ENCODE assay signal across 25 cellular contexts in the genomic region with DNA sequence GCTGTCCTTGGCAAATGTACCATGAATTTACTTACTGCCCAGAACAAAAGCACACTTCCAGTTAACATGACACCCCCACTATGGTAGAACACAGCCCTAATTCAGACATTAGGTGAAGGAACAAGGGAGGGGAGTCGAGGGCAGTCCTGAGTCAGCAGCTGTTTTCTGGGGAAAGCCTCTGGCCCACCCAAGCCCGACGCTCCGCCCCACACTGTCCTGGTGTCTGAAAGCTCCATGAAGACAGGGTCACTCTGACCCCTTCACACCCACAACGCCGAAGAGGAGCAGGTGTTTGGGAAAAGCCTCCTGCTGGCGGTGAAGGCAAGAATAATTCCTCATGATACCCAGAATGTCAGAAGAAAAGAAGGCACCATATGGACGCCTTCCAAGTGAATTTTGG.
A peak's percentile ranks its signal among the peaks of the same experiment; 100 is the strongest.
DNase-seq lines count a peak whose midpoint lies in the region; ATAC-seq and TF ChIP-seq lines count a peak whose summit lies in the region.
"Had no signal": no experiment of that assay in that cellular context is flagged by ENCODE, and none has a peak within 500 bp of the region (broad histone marks: within the 10 kb centered on the region; RNA-seq: fewer than 3 reads in every experiment).

No MANE protein-coding gene starts in this region.

- TF ChIP-seq POLR2A in gastroesophageal sphincter (IDR thresholded peaks at IDR 0.05), result no peak

- CTCF ChIA-PET in A673 (lab: Charles Lee), result no interaction called here
- CTCF ChIA-PET in activated CD4-positive, alpha-beta T cell treated with anti-CD3 and anti-CD28 coated beads, Interleukin-2, amount 10 ng/mL, durations not matched to agents 7 days and 5 days (lab: Charles Lee), result no interaction called here

- POLR2A ChIA-PET in A673 (lab: Charles Lee; ENCODE audit: low non-redundant PET), result no interaction called here
- POLR2A ChIA-PET in activated CD4-positive, alpha-beta T cell treated with anti-CD3 and anti-CD28 coated beads, Interleukin-2, amount 10 ng/mL, durations not matched to agents 7 days and 5 days (lab: Charles Lee), result no interaction called here

- H3K9me2 ChIP-seq in DOHH2 (replicated peaks; ENCODE audit: control insufficient read depth, low read length), result no peaks in the 10 kb centered on the region
- H3K9me2 ChIP-seq: SK-N-SH had no signal

- H3K4me1 ChIP-seq in DOHH2 (ENCODE audit: control insufficient read depth, low read length) (peaks cover 93% of the 10 kb centered on the region), SJCRH30 (peaks cover 18% of the 10 kb centered on the region), gastroesophageal sphincter (peaks cover 0 to 83% (median 19%) of the 10 kb centered on the region in 3 donors), psoas muscle (peaks cover 32% of the 10 kb centered on the region), A673 (ENCODE audit: insufficient read depth, low read length, poor library complexity, severe bottlenecking) (no peaks in the 10 kb centered on the region)

- no peaks in the 10 kb centered on the region for H3K4me1 Mint-ChIP-seq in CD14-positive monocyte
- H3K4me1 Mint-ChIP-seq in activated CD4-positive, alpha-beta T cell treated with anti-CD3 and anti-CD28 coated beads, Interleukin-2, amount 10 ng/mL, durations not matched to agents 7 days and 5 days, result peaks cover 8% of the 10 kb centered on the region

- ATAC-seq in gastroesophageal sphincter, result no peak
- ATAC-seq in psoas muscle, result no peak
- ATAC-seq: sciatic nerve had no signal

- no peak for TF ChIP-seq EP300 in gastroesophageal sphincter (IDR thresholded peaks at IDR 0.05)

- no peaks in the 10 kb centered on the region for H4K20me1 ChIP-seq in DOHH2 (ENCODE audit: control insufficient read depth, insufficient read depth, low read depth, low read length)

- H3K27ac ChIP-seq in DOHH2 (ENCODE audit: low read depth, low read length), result peak overlapping the region; percentile 13
- no peak overlapping the region for H3K27ac ChIP-seq in SJCRH30
- peak overlapping the region in 3 of 4 donors; percentile 10 to 55 (median 14) for H3K27ac ChIP-seq in gastroesophageal sphincter
- peak overlapping the region; percentile 14 for H3K27ac ChIP-seq in psoas muscle
- H3K27ac ChIP-seq in A673 (ENCODE audit: low read depth, low read length, poor library complexity, severe bottlenecking), result no peak overlapping the region
- H3K27ac ChIP-seq: epithelial cell of prostate, parathyroid adenoma had no signal

- no peak for TF ChIP-seq CTCF in DOHH2 (IDR thresholded peaks at IDR 0.05; ENCODE audit: low read depth, low read length, poor library complexity, severe bottlenecking)
- no peak for TF ChIP-seq CTCF in gastroesophageal sphincter (IDR thresholded peaks at IDR 0.05)
- no peak for TF ChIP-seq CTCF in psoas muscle (IDR thresholded peaks at IDR 0.05)
- TF ChIP-seq CTCF in A673 (conservative IDR thresholded peaks at IDR 0.05; ENCODE audit: low read depth, low read length), result no peak
- TF ChIP-seq CTCF in CD14-positive monocyte (IDR thresholded peaks at IDR 0.05), result no peak

- 50 to 59% methylated on average over 1 to 4 of the region's 8 CpGs for WGBS in gastroesophageal sphincter (ENCODE audit: low coverage in 1 of 2), 2 donors
- 41 to 67% (median 45%) methylated on average over 8 of the region's 8 CpGs for WGBS in psoas muscle, 3 donors

- no peak overlapping the region for H3K4me2 ChIP-seq in DOHH2 (ENCODE audit: low read length)
- H3K4me2 ChIP-seq: SK-N-SH had no signal

- intact Hi-C loops in psoas muscle (cut with DNase I), result no loop called here
- intact Hi-C loops in A673 (cut with micrococcal nuclease; ENCODE audit: unreplicated experiment), result loop anchor here (10.0 kb wide), 2 partner anchors 168 to 298 kb away; partner anchors contain the start of gene DIP2C
- intact Hi-C loops in CD14-positive monocyte (cut with micrococcal nuclease), result loop anchor here in 1 of 2 donors (5.0 kb wide), 1 partner anchor 295 kb away; no protein-coding TSS in a partner anchor

- no peak overlapping the region for H3K27ac Mint-ChIP-seq in CD14-positive monocyte
- H3K27ac Mint-ChIP-seq in activated CD4-positive, alpha-beta T cell treated with anti-CD3 and anti-CD28 coated beads, Interleukin-2, amount 10 ng/mL, durations not matched to agents 7 days and 5 days, result no peak overlapping the region
- H3K27ac Mint-ChIP-seq: activated naive CD8-positive, alpha-beta T cell treated with anti-CD3 and anti-CD28 coated beads, Interleukin-2, amount 10 ng/mL, durations not matched to agents 7 days and 5 days had no signal

- H3K9me3 ChIP-seq in DOHH2 (ENCODE audit: control insufficient read depth, insufficient read depth, low read length), result no peaks in the 10 kb centered on the region
- no peaks in the 10 kb centered on the region for H3K9me3 ChIP-seq in SJCRH30 (replicated peaks)
- H3K9me3 ChIP-seq in gastroesophageal sphincter, result no peaks in the 10 kb centered on the region
- no peaks in the 10 kb centered on the region for H3K9me3 ChIP-seq in psoas muscle
- H3K9me3 ChIP-seq in A673 (ENCODE audit: low read depth, low read length, poor library complexity, severe bottlenecking), result no peaks in the 10 kb centered on the region
- H3K9me3 ChIP-seq: SK-N-SH had no signal

- no peaks in the 10 kb centered on the region for H3K36me3 Mint-ChIP-seq in CD14-positive monocyte
- H3K36me3 Mint-ChIP-seq in activated CD4-positive, alpha-beta T cell treated with anti-CD3 and anti-CD28 coated beads, Interleukin-2, amount 10 ng/mL, durations not matched to agents 7 days and 5 days (ENCODE audit: low read depth), result no peaks in the 10 kb centered on the region
- H3K36me3 Mint-ChIP-seq: activated naive CD8-positive, alpha-beta T cell treated with anti-CD3 and anti-CD28 coated beads, Interleukin-2, amount 10 ng/mL, durations not matched to agents 7 days and 5 days had no signal

- DNase-seq in SJCRH30 (peak; percentile 53 to 71), psoas muscle (no peak), A673 (ENCODE audit: low spot score) (no peak), CD14-positive monocyte (ENCODE audit: low spot score) (no peak)
- DNase-seq in activated CD4-positive, alpha-beta T cell treated with anti-CD3 and anti-CD28 coated beads, Interleukin-2, amount 10 ng/mL, durations not matched to agents 7 days and 5 days, result no peak
- DNase-seq: ACHN; activated CD4-positive, alpha-beta T cell treated with anti-CD3 and anti-CD28 coated beads for 48 hours; activated naive CD8-positive, alpha-beta T cell treated with anti-CD3 and anti-CD28 coated beads, Interleukin-2, amount 10 ng/mL, durations not matched to agents 7 days and 5 days; activated T-cell treated with anti-CD3 and anti-CD28 coated beads, Interleukin-2, amount 50 U/mL, for 1 hour; DMS79; GF-D8; H9; NCI-H1092 treated with DMSO at 0.1 percent for 48 hours; NCI-H1930; NCI-H345; NCI-H82; OCI-M1; stimulated activated CD4-positive, alpha-beta T cell treated with anti-CD3 and anti-CD28 coated beads, Interleukin-15, amount 100 ng/mL, for 24 hours; stimulated activated naive CD4-positive, alpha-beta T cell had no signal

- no peak overlapping the region for H3K4me3 Mint-ChIP-seq in CD14-positive monocyte
- no peak overlapping the region for H3K4me3 Mint-ChIP-seq in activated CD4-positive, alpha-beta T cell treated with anti-CD3 and anti-CD28 coated beads, Interleukin-2, amount 10 ng/mL, durations not matched to agents 7 days and 5 days
- H3K4me3 Mint-ChIP-seq: activated naive CD8-positive, alpha-beta T cell treated with anti-CD3 and anti-CD28 coated beads, Interleukin-2, amount 10 ng/mL, durations not matched to agents 7 days and 5 days; H9 had no signal

- H3K27me3 ChIP-seq in DOHH2 (ENCODE audit: control insufficient read depth, low read length) (no peaks in the 10 kb centered on the region), SJCRH30 (no peaks in the 10 kb centered on the region), gastroesophageal sphincter (no peaks in the 10 kb centered on the region), psoas muscle (ENCODE audit: insufficient read depth in 3 of 3, low read length in 2 of 3) (no peaks in the 10 kb centered on the region), A673 (replicated peaks; ENCODE audit: insufficient read depth, low read depth, low read length, poor library complexity) (no peaks in the 10 kb centered on the region)

- H3K4me3 ChIP-seq in DOHH2 (ENCODE audit: low read length), result no peak overlapping the region
- no peak overlapping the region for H3K4me3 ChIP-seq in SJCRH30
- H3K4me3 ChIP-seq in gastroesophageal sphincter, result no peak overlapping the region
- no peak overlapping the region for H3K4me3 ChIP-seq in psoas muscle
- no peak overlapping the region for H3K4me3 ChIP-seq in A673 (ENCODE audit: low read depth, low read length, poor library complexity, severe bottlenecking)

- peaks cover 55% of the 10 kb centered on the region for H3F3A ChIP-seq in DOHH2 (ENCODE audit: control insufficient read depth, insufficient read depth)

- peaks cover 6 to 14% (median 10%) of the 10 kb centered on the region in 3 donors for H3K27me3 Mint-ChIP-seq in CD14-positive monocyte (ENCODE audit: low read depth in 3 of 3)
- peaks cover 5% of the 10 kb centered on the region for H3K27me3 Mint-ChIP-seq in activated CD4-positive, alpha-beta T cell treated with anti-CD3 and anti-CD28 coated beads, Interleukin-2, amount 10 ng/mL, durations not matched to agents 7 days and 5 days

- H3K9me3 Mint-ChIP-seq in CD14-positive monocyte, result peaks cover 0 to 3% (median 0%) of the 10 kb centered on the region in 7 donors
- H3K9me3 Mint-ChIP-seq in activated CD4-positive, alpha-beta T cell treated with anti-CD3 and anti-CD28 coated beads, Interleukin-2, amount 10 ng/mL, durations not matched to agents 7 days and 5 days, result peaks cover 4% of the 10 kb centered on the region
- H3K9me3 Mint-ChIP-seq: activated naive CD8-positive, alpha-beta T cell treated with anti-CD3 and anti-CD28 coated beads, Interleukin-2, amount 10 ng/mL, durations not matched to agents 7 days and 5 days had no signal

- peaks cover 13% of the 10 kb centered on the region for H3K36me3 ChIP-seq in DOHH2 (ENCODE audit: control insufficient read depth, low read length)
- H3K36me3 ChIP-seq in SJCRH30, result no peaks in the 10 kb centered on the region
- peaks cover 0 to 8% of the 10 kb centered on the region in 2 donors for H3K36me3 ChIP-seq in gastroesophageal sphincter
- no peaks in the 10 kb centered on the region for H3K36me3 ChIP-seq in psoas muscle (ENCODE audit: insufficient read depth in 1 of 2, low read depth in 1 of 2)
- H3K36me3 ChIP-seq in A673 (ENCODE audit: insufficient read depth, low read length, poor library complexity, severe bottlenecking), result no peaks in the 10 kb centered on the region

- peaks cover 24% of the 10 kb centered on the region for H3K79me2 ChIP-seq in DOHH2 (ENCODE audit: control insufficient read depth, low read length)

- BruUV-seq in A673 (replicated peaks; lab: Mats Ljungman, UMichigan), result no TSS peak

Comparison
In these comparisons a context has a peak if more than half of its experiments do, and no peak if none do; other contexts are left out.
1. H3K27ac ChIP-seq: peak in DOHH2 (single experiment), gastroesophageal sphincter (3 of 4) and psoas muscle (single experiment); none in SJCRH30 (single experiment) and A673 (single experiment).
2. DNase-seq: peak in SJCRH30 (2 of 2); none in psoas muscle (0 of 2), A673 (single experiment), CD14-positive monocyte (single experiment) and activated CD4-positive, alpha-beta T cell treated with anti-CD3 and anti-CD28 coated beads, Interleukin-2, amount 10 ng/mL, durations not matched to agents 7 days and 5 days (single experiment).